11 cellular contexts compared by ENCODE assay signal in the genomic region with DNA sequence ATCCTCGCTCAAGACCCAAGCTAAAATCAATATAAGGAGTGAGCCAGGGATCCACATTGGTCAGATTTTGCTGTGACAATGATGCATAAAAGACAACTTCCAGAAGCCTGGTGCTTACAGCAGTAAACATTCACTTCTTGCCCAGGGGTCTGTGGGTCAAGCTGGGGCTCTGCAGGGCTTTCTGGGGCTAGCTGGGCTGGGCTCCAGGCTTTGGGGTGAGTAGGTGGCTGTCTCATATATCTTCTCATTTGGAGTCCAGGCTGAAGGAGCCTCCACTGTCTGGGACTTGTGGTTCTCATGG. TPM values are rescaled to one million over a fixed set of nuclear protein-coding genes. Genes with fewer than 3 reads are reported as not detected.
DNase-seq lines count a peak whose midpoint lies in the region; ATAC-seq and TF ChIP-seq lines count a peak whose summit lies in the region.
"Had no signal": no experiment of that assay in that cellular context is flagged by ENCODE, and none has a peak within 500 bp of the region (broad histone marks: within the 10 kb centered on the region; RNA-seq: fewer than 3 reads in every experiment).

No MANE protein-coding gene starts in this region.

- H3K36me3 ChIP-seq in hepatocyte (replicated peaks; ENCODE audit: insufficient read depth, low read depth): no peaks in the 10 kb centered on the region

- no peaks in the 10 kb centered on the region for H3K9me2 ChIP-seq in hepatocyte (replicated peaks; ENCODE audit: insufficient read depth)

- peak overlapping the region; percentile 45 for H3K4me2 ChIP-seq in hepatocyte

- H4K20me1 ChIP-seq in hepatocyte (ENCODE audit: insufficient read depth, poor library complexity, severe bottlenecking): no peaks in the 10 kb centered on the region

- no peak for TF ChIP-seq CTCF in hepatocyte (IDR thresholded peaks at IDR 0.05; ENCODE audit: poor library complexity)

- 100% methylated on average over 1 of the region's 1 CpG for WGBS in hepatocyte (ENCODE audit: low lambda C conversion rate, missing lambda C conversion rate)

- H3K4me1 Mint-ChIP-seq in T-helper 1 cell treated with Interleukin-12 subunit alpha and Interleukin-12 subunit beta and Interleukin-4 antibody, amounts not matched to agents 30 μg/mL and 1 μg/mL, for 36 hours (ENCODE audit: low read depth): peaks cover 35% of the 10 kb centered on the region
- H3K4me1 Mint-ChIP-seq in activated T-helper 1 cell treated with anti-CD3 and anti-CD28 coated beads, Interleukin-12 subunit alpha, Interleukin-12 subunit beta, Interleukin-2, Interleukin-4 antibody, amounts not matched to agents 30 ng/mL and 10 ng/mL and 1 ng/mL, durations not matched to agents 14 hours and 24 hours and 36 hours (ENCODE audit: low read depth): peaks cover 37% of the 10 kb centered on the region
- H3K4me1 Mint-ChIP-seq in stimulated activated memory B cell treated with anti-CD40 and anti-IgM and Interleukin-4, amounts not matched to agents 10 μg/mL and 1 μg/mL and 100 μg/mL, for 72 hours: peaks cover 15% of the 10 kb centered on the region

- ATAC-seq in stimulated activated memory B cell treated with anti-CD40 and anti-IgM and Interleukin-4, amounts not matched to agents 10 μg/mL and 1 μg/mL and 100 μg/mL, for 72 hours: no peak

- H3K9me3 Mint-ChIP-seq in T-helper 1 cell treated with Interleukin-12 subunit alpha and Interleukin-12 subunit beta and Interleukin-4 antibody, amounts not matched to agents 30 μg/mL and 1 μg/mL, for 36 hours: peaks cover 3% of the 10 kb centered on the region
- peaks cover 2% of the 10 kb centered on the region for H3K9me3 Mint-ChIP-seq in activated T-helper 1 cell treated with anti-CD3 and anti-CD28 coated beads, Interleukin-12 subunit alpha, Interleukin-12 subunit beta, Interleukin-2, Interleukin-4 antibody, amounts not matched to agents 30 ng/mL and 10 ng/mL and 1 ng/mL, durations not matched to agents 14 hours and 24 hours and 36 hours
- no peaks in the 10 kb centered on the region for H3K9me3 Mint-ChIP-seq in stimulated activated memory B cell treated with anti-CD40 and anti-IgM and Interleukin-4, amounts not matched to agents 10 μg/mL and 1 μg/mL and 100 μg/mL, for 72 hours

- H3K4me3 ChIP-seq in hepatocyte: no peak overlapping the region

- H3K36me3 Mint-ChIP-seq in T-helper 1 cell treated with Interleukin-12 subunit alpha and Interleukin-12 subunit beta and Interleukin-4 antibody, amounts not matched to agents 30 μg/mL and 1 μg/mL, for 36 hours (ENCODE audit: low read depth): peaks cover 5% of the 10 kb centered on the region
- H3K36me3 Mint-ChIP-seq in activated T-helper 1 cell treated with anti-CD3 and anti-CD28 coated beads, Interleukin-12 subunit alpha, Interleukin-12 subunit beta, Interleukin-2, Interleukin-4 antibody, amounts not matched to agents 30 ng/mL and 10 ng/mL and 1 ng/mL, durations not matched to agents 14 hours and 24 hours and 36 hours (ENCODE audit: low read depth): peaks cover 6% of the 10 kb centered on the region
- H3K36me3 Mint-ChIP-seq in stimulated activated memory B cell treated with anti-CD40 and anti-IgM and Interleukin-4, amounts not matched to agents 10 μg/mL and 1 μg/mL and 100 μg/mL, for 72 hours: no peaks in the 10 kb centered on the region

- H3K27ac ChIP-seq in hepatocyte: peak overlapping the region; percentile 91

- no peaks in the 10 kb centered on the region for H3K27me3 ChIP-seq in hepatocyte

- no peaks in the 10 kb centered on the region for H3K79me2 ChIP-seq in hepatocyte

- H2AFZ ChIP-seq in hepatocyte: no peak overlapping the region

- peak overlapping the region; percentile 96 for H3K27ac Mint-ChIP-seq in T-helper 1 cell treated with Interleukin-12 subunit alpha and Interleukin-12 subunit beta and Interleukin-4 antibody, amounts not matched to agents 30 μg/mL and 1 μg/mL, for 36 hours
- H3K27ac Mint-ChIP-seq in activated T-helper 1 cell treated with anti-CD3 and anti-CD28 coated beads, Interleukin-12 subunit alpha, Interleukin-12 subunit beta, Interleukin-2, Interleukin-4 antibody, amounts not matched to agents 30 ng/mL and 10 ng/mL and 1 ng/mL, durations not matched to agents 14 hours and 24 hours and 36 hours: peak overlapping the region; percentile 94
- peak overlapping the region; percentile 90 for H3K27ac Mint-ChIP-seq in stimulated activated memory B cell treated with anti-CD40 and anti-IgM and Interleukin-4, amounts not matched to agents 10 μg/mL and 1 μg/mL and 100 μg/mL, for 72 hours
- H3K27ac Mint-ChIP-seq: endodermal cell had no signal

- H3K9me3 ChIP-seq in hepatocyte (ENCODE audit: low read depth): no peaks in the 10 kb centered on the region

- no peaks in the 10 kb centered on the region for H3K27me3 Mint-ChIP-seq in T-helper 1 cell treated with Interleukin-12 subunit alpha and Interleukin-12 subunit beta and Interleukin-4 antibody, amounts not matched to agents 30 μg/mL and 1 μg/mL, for 36 hours (ENCODE audit: low read depth)
- H3K27me3 Mint-ChIP-seq in activated T-helper 1 cell treated with anti-CD3 and anti-CD28 coated beads, Interleukin-12 subunit alpha, Interleukin-12 subunit beta, Interleukin-2, Interleukin-4 antibody, amounts not matched to agents 30 ng/mL and 10 ng/mL and 1 ng/mL, durations not matched to agents 14 hours and 24 hours and 36 hours (ENCODE audit: insufficient read depth): no peaks in the 10 kb centered on the region
- no peaks in the 10 kb centered on the region for H3K27me3 Mint-ChIP-seq in stimulated activated memory B cell treated with anti-CD40 and anti-IgM and Interleukin-4, amounts not matched to agents 10 μg/mL and 1 μg/mL and 100 μg/mL, for 72 hours

- DNase-seq in T-helper 1 cell (no peak), hepatocyte (ENCODE audit: low spot score) (no peak), T1000 (lab: John Stamatoyannopoulos, UW) (no peak), NCI-H146 treated with DMSO at 0.1 percent for 48 hours (lab: John Stamatoyannopoulos, UW; ENCODE audit: unreplicated experiment) (no peak), anterior cingulate cortex (lab: John Stamatoyannopoulos, UW) (no peak)
- DNase-seq in activated T-helper 1 cell treated with anti-CD3 and anti-CD28 coated beads, Interleukin-12 subunit alpha, Interleukin-12 subunit beta, Interleukin-2, Interleukin-4 antibody, amounts not matched to agents 30 ng/mL and 10 ng/mL and 1 ng/mL, durations not matched to agents 14 hours and 24 hours and 36 hours (ENCODE audit: low spot score): no peak
- DNase-seq: 8988T, midbrain had no signal

- peaks cover 6% of the 10 kb centered on the region for H3K4me1 ChIP-seq in hepatocyte (ENCODE audit: insufficient read depth)

- intact Hi-C loops in activated T-helper 1 cell treated with anti-CD3 and anti-CD28 coated beads, Interleukin-12 subunit alpha, Interleukin-12 subunit beta, Interleukin-2, Interleukin-4 antibody, amounts not matched to agents 30 ng/mL and 10 ng/mL and 1 ng/mL, durations not matched to agents 14 hours and 24 hours and 36 hours (cut with micrococcal nuclease): loop anchor here (1.0 kb wide), 6 partner anchors 26 to 430 kb away; partner anchors contain the start of gene TOP1

- peak overlapping the region; percentile 68 for H3K4me3 Mint-ChIP-seq in T-helper 1 cell treated with Interleukin-12 subunit alpha and Interleukin-12 subunit beta and Interleukin-4 antibody, amounts not matched to agents 30 μg/mL and 1 μg/mL, for 36 hours
- peak overlapping the region; percentile 66 for H3K4me3 Mint-ChIP-seq in activated T-helper 1 cell treated with anti-CD3 and anti-CD28 coated beads, Interleukin-12 subunit alpha, Interleukin-12 subunit beta, Interleukin-2, Interleukin-4 antibody, amounts not matched to agents 30 ng/mL and 10 ng/mL and 1 ng/mL, durations not matched to agents 14 hours and 24 hours and 36 hours
- H3K4me3 Mint-ChIP-seq in stimulated activated memory B cell treated with anti-CD40 and anti-IgM and Interleukin-4, amounts not matched to agents 10 μg/mL and 1 μg/mL and 100 μg/mL, for 72 hours: no peak overlapping the region
- H3K4me3 Mint-ChIP-seq: endodermal cell had no signal

RNA-seq across cellular contexts. Expression of gene TOP1, which starts 25.8 kb away (rescaled TPM):
- total RNA-seq in activated T-helper 1 cell treated with anti-CD3 and anti-CD28 coated beads, Interleukin-12 subunit alpha, Interleukin-12 subunit beta, Interleukin-2, Interleukin-4 antibody, amounts not matched to agents 30 ng/mL and 10 ng/mL and 1 ng/mL, durations not matched to agents 14 hours and 24 hours and 36 hours: 120 and 123 TPM in 2 replicates
- total RNA-seq in hepatocyte: 38.2 and 39.9 TPM in 2 replicates
- 28.3 and 33.3 TPM in 2 replicates for polyA plus RNA-seq in hepatocyte
